ENCODE assay signal across 17 cellular contexts in genomic region chr5:97980291-97980690, GRCh38.
"Had no signal": no experiment of that assay in that cellular context is flagged by ENCODE, and none has a peak within 500 bp of the region (broad histone marks: within the 10 kb centered on the region; RNA-seq: fewer than 3 reads in every experiment).

No MANE protein-coding gene starts in this region.

- FAIRE-seq: islet of Langerhans, small intestine, urothelium cell line had no signal

- H3K27me3 Mint-ChIP-seq: central memory CD8-positive, alpha-beta T cell; dendritic cell treated with granulocyte-macrophage colony-stimulating factor and Interleukin-4, amounts not matched to agents 40 ng/mL and 50 ng/mL, for 4 days; naive thymus-derived CD4-positive, alpha-beta T cell had no signal

- H3K4me2 ChIP-seq: hepatocyte had no signal

- H3K27ac Mint-ChIP-seq: dendritic cell treated with granulocyte-macrophage colony-stimulating factor and Interleukin-4, amounts not matched to agents 40 ng/mL and 50 ng/mL, for 4 days; naive thymus-derived CD4-positive, alpha-beta T cell; nephron progenitor cell had no signal

- H3K4me1 Mint-ChIP-seq: central memory CD8-positive, alpha-beta T cell; naive thymus-derived CD4-positive, alpha-beta T cell; nephron progenitor cell had no signal

- H3K4me3 ChIP-seq: hepatocyte, psoas muscle, sigmoid colon had no signal

- H3K27me3 ChIP-seq: foreskin keratinocyte, hepatocyte, neutrophil, sigmoid colon had no signal

- DNase-seq: foreskin keratinocyte; kidney glomerular epithelial cell; mesendoderm; naive thymus-derived CD4-positive, alpha-beta T cell; nephron progenitor cell; small intestine; stimulated activated CD4-positive, alpha-beta T cell treated with anti-CD3 and anti-CD28 coated beads, Interleukin-2, amount 100 ng/mL, for 48 hours; stimulated activated naive CD4-positive, alpha-beta T cell treated with Interleukin-2 at 50 U/mL for 16 hours; trophoblast cell had no signal

- H3K36me3 ChIP-seq: neutrophil, sigmoid colon had no signal

- ATAC-seq: foreskin keratinocyte; naive thymus-derived CD4-positive, alpha-beta T cell; psoas muscle had no signal

- H3K79me2 ChIP-seq: hepatocyte had no signal

- H3K4me1 ChIP-seq: foreskin keratinocyte, psoas muscle, sigmoid colon had no signal

- H3K27ac ChIP-seq: foreskin keratinocyte, hepatocyte, neutrophil, psoas muscle, sigmoid colon had no signal

- H3K9me3 ChIP-seq: neutrophil, psoas muscle, sigmoid colon had no signal

- H3K4me3 Mint-ChIP-seq: central memory CD8-positive, alpha-beta T cell; dendritic cell treated with granulocyte-macrophage colony-stimulating factor and Interleukin-4, amounts not matched to agents 40 ng/mL and 50 ng/mL, for 4 days; naive thymus-derived CD4-positive, alpha-beta T cell; nephron progenitor cell had no signal

- H3K9me3 Mint-ChIP-seq: nephron progenitor cell had no signal

- H2AFZ ChIP-seq: hepatocyte had no signal

- H3K36me3 Mint-ChIP-seq: naive thymus-derived CD4-positive, alpha-beta T cell had no signal
